Comparison of ENCODE assay signal across 1 cellular context in the genomic region with DNA sequence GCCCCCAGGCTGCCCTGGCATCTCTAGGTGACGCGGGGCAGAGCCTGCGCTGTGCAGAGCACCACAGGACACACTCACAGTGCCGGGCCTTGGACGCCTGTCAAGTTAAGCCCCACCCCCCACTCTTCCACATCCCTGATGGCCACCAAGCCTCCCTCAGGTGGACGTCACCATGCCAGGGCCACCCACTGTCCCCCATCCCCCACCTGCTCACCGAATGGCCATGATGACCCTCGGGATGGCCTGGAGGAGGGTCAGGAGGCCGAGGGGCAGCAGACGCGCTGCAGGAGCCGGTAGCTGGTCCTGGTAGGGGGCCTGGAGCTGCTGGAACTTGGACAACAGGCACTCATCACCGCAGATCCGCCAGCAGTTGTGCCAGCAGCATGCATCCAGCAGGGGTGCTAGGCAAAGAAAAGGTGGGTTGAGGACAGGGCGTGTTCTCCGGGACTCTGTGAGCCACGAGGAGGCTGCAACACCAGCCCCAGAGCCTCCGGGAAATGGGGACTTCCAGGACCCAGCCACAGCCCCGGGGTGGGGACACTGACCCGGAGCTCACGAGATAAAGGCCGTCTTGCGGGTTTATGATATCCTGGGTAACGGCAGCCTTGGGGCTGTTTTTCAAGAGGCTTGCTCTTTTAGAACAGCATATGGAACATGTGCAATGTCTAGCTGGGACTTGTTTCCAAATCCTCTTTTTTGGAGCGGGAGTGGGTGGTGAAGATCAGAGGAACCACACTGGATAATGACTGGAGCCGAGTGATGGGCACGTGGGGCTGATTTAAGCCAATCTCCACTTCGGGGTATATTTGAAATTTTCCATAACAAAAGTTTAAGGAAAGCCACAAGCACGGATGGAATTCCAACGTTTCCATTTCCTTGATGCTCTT.
TF ChIP-seq lines count a peak whose summit lies in the region.

No MANE protein-coding gene starts in this region.

TF ChIP-seq in K562, 482 proteins besides CTCF, POLR2A, EP300 and RAD21 (continued from another document and continues in another):
- 0 out of 2 replicates have a peak, but pooled peaks have one; percentile 31 for TF ChIP-seq ZHX1 (conservative IDR thresholded peaks at IDR 0.05; ENCODE audit: low read length)
- TF ChIP-seq, protein P1, sequence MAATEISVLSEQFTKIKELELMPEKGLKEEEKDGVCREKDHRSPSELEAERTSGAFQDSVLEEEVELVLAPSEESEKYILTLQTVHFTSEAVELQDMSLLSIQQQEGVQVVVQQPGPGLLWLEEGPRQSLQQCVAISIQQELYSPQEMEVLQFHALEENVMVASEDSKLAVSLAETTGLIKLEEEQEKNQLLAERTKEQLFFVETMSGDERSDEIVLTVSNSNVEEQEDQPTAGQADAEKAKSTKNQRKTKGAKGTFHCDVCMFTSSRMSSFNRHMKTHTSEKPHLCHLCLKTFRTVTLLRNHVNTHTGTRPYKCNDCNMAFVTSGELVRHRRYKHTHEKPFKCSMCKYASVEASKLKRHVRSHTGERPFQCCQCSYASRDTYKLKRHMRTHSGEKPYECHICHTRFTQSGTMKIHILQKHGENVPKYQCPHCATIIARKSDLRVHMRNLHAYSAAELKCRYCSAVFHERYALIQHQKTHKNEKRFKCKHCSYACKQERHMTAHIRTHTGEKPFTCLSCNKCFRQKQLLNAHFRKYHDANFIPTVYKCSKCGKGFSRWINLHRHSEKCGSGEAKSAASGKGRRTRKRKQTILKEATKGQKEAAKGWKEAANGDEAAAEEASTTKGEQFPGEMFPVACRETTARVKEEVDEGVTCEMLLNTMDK (IDR thresholded peaks at IDR 0.05; ENCODE audit: borderline replicate concordance, insufficient read depth, low read depth, low read length, poor library complexity, severe bottlenecking), result peak; percentile 10
- TF ChIP-seq NFYB (IDR thresholded peaks at IDR 0.05; ENCODE audit: extremely low read depth, insufficient read length), result peak; percentile 39
- TF ChIP-seq, protein P2, sequence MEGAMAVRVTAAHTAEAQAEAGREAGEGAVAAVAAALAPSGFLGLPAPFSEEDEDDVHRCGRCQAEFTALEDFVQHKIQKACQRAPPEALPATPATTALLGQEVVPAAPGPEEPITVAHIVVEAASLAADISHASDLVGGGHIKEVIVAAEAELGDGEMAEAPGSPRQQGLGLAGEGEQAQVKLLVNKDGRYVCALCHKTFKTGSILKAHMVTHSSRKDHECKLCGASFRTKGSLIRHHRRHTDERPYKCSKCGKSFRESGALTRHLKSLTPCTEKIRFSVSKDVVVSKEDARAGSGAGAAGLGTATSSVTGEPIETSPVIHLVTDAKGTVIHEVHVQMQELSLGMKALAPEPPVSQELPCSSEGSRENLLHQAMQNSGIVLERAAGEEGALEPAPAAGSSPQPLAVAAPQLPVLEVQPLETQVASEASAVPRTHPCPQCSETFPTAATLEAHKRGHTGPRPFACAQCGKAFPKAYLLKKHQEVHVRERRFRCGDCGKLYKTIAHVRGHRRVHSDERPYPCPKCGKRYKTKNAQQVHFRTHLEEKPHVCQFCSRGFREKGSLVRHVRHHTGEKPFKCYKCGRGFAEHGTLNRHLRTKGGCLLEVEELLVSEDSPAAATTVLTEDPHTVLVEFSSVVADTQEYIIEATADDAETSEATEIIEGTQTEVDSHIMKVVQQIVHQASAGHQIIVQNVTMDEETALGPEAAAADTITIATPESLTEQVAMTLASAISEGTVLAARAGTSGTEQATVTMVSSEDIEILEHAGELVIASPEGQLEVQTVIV (CRISPR knock-in tag; IDR thresholded peaks at IDR 0.05; ENCODE audit: borderline replicate concordance), result no peak
- TF ChIP-seq GABPB2 (CRISPR knock-in tag; conservative IDR thresholded peaks at IDR 0.05), result no peak
- TF ChIP-seq CC2D1A (IDR thresholded peaks at IDR 0.05), result 0 out of 2 replicates have a peak, but pooled peaks have one; percentile 12
- TF ChIP-seq MCM3 (IDR thresholded peaks at IDR 0.05), result no peak
- TF ChIP-seq ZNF318 (IDR thresholded peaks at IDR 0.05; ENCODE audit: borderline replicate concordance in 1 of 2, low read depth in 1 of 2), result no peak
- no peak for TF ChIP-seq RHOXF2B (CRISPR knock-in tag; conservative IDR thresholded peaks at IDR 0.05)
- no peak; the same call in 1 of the 2 replicates for TF ChIP-seq NR2C1 (IDR thresholded peaks at IDR 0.05)
- TF ChIP-seq NR2C1 (tag; IDR thresholded peaks at IDR 0.05), result no peak
- TF ChIP-seq MTA3 (IDR thresholded peaks at IDR 0.05; ENCODE audit: borderline replicate concordance), result 0 out of 2 replicates have a peak, but pooled peaks have one; percentile 16
- TF ChIP-seq, protein P3, sequence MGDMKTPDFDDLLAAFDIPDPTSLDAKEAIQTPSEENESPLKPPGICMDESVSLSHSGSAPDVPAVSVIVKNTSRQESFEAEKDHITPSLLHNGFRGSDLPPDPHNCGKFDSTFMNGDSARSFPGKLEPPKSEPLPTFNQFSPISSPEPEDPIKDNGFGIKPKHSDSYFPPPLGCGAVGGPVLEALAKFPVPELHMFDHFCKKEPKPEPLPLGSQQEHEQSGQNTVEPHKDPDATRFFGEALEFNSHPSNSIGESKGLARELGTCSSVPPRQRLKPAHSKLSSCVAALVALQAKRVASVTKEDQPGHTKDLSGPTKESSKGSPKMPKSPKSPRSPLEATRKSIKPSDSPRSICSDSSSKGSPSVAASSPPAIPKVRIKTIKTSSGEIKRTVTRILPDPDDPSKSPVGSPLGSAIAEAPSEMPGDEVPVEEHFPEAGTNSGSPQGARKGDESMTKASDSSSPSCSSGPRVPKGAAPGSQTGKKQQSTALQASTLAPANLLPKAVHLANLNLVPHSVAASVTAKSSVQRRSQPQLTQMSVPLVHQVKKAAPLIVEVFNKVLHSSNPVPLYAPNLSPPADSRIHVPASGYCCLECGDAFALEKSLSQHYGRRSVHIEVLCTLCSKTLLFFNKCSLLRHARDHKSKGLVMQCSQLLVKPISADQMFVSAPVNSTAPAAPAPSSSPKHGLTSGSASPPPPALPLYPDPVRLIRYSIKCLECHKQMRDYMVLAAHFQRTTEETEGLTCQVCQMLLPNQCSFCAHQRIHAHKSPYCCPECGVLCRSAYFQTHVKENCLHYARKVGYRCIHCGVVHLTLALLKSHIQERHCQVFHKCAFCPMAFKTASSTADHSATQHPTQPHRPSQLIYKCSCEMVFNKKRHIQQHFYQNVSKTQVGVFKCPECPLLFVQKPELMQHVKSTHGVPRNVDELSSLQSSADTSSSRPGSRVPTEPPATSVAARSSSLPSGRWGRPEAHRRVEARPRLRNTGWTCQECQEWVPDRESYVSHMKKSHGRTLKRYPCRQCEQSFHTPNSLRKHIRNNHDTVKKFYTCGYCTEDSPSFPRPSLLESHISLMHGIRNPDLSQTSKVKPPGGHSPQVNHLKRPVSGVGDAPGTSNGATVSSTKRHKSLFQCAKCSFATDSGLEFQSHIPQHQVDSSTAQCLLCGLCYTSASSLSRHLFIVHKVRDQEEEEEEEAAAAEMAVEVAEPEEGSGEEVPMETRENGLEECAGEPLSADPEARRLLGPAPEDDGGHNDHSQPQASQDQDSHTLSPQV (IDR thresholded peaks at IDR 0.05), result peak; percentile 92; the same call in 1 of the 2 replicates
- no peak for TF ChIP-seq ATF1 (CRISPR knock-in tag; IDR thresholded peaks at IDR 0.05)
- TF ChIP-seq ATF1 (tag; IDR thresholded peaks at IDR 0.05), result peak; percentile 78
- TF ChIP-seq LCOR (CRISPR knock-in tag; IDR thresholded peaks at IDR 0.05), result peak; percentile 63; the same call in 1 of the 2 replicates
- peak; percentile 55; the same call in 1 of the 2 replicates for TF ChIP-seq ZNF197 (CRISPR knock-in tag; IDR thresholded peaks at IDR 0.05; ENCODE audit: low read depth)
- TF ChIP-seq POLR2AphosphoS5 (IDR thresholded peaks at IDR 0.05; ENCODE audit: control insufficient read depth, insufficient read depth, low read depth, low read length), result 0 out of 2 replicates have a peak, but pooled peaks have one; percentile 14
- TF ChIP-seq ZNF586 (CRISPR knock-in tag; conservative IDR thresholded peaks at IDR 0.05), result no peak
- TF ChIP-seq USF2 (CRISPR knock-in tag; IDR thresholded peaks at IDR 0.05), result peak; percentile 76
- no peak for TF ChIP-seq PRMT5 (CRISPR knock-in tag; IDR thresholded peaks at IDR 0.05)
- no peak for TF ChIP-seq SMARCC2 (IDR thresholded peaks at IDR 0.05; ENCODE audit: low read depth)
- TF ChIP-seq MEF2A (IDR thresholded peaks at IDR 0.05; ENCODE audit: control insufficient read depth, low read depth, low read length), result no peak
- TF ChIP-seq, protein P4, sequence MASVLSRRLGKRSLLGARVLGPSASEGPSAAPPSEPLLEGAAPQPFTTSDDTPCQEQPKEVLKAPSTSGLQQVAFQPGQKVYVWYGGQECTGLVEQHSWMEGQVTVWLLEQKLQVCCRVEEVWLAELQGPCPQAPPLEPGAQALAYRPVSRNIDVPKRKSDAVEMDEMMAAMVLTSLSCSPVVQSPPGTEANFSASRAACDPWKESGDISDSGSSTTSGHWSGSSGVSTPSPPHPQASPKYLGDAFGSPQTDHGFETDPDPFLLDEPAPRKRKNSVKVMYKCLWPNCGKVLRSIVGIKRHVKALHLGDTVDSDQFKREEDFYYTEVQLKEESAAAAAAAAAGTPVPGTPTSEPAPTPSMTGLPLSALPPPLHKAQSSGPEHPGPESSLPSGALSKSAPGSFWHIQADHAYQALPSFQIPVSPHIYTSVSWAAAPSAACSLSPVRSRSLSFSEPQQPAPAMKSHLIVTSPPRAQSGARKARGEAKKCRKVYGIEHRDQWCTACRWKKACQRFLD (CRISPR knock-in tag; IDR thresholded peaks at IDR 0.05), result peak; percentile 55; the same call in 1 of the 2 replicates
- peak in 1 of 2 experiments; percentile 36; a peak in 1 of 4 replicates for TF ChIP-seq HDAC1 (IDR thresholded peaks at IDR 0.05)
- peak; percentile 79 for TF ChIP-seq ZNF263 (CRISPR knock-in tag; IDR thresholded peaks at IDR 0.05; ENCODE audit: borderline replicate concordance)
- TF ChIP-seq LEF1 (IDR thresholded peaks at IDR 0.05), result 0 out of 2 replicates have a peak, but pooled peaks have one; percentile 41
- TF ChIP-seq HNRNPLL (IDR thresholded peaks at IDR 0.05; ENCODE audit: low read depth, low read length, poor library complexity, severe bottlenecking), result peak; percentile 30
